Comparison of ENCODE assay signal across 10 cellular contexts in genomic region chr9:22030101-22030598, GRCh38. TPM values are rescaled to one million over a fixed set of nuclear protein-coding genes. Genes with fewer than 3 reads are reported as not detected.
A peak's percentile ranks its signal among the peaks of the same experiment; 100 is the strongest.
DNase-seq lines count a peak whose midpoint lies in the region; ATAC-seq, FAIRE-seq and TF ChIP-seq lines count a peak whose summit lies in the region.
"Had no signal": no experiment of that assay in that cellular context is flagged by ENCODE, and none has a peak within 500 bp of the region (broad histone marks: within the 10 kb centered on the region; RNA-seq: fewer than 3 reads in every experiment).

No MANE protein-coding gene starts in this region.

- CTCF ChIA-PET in endothelial cell of umbilical vein (lab: Charles Lee) = interaction anchor here (0.6 to 4.0 kb wide), 15 partner anchors 9 to 794 kb away, joined by 3 to 20 read pairs (median 7); partner anchors contain the start of genes CDKN2A, CDKN2B and CDKN2B-AS1

- POLR2A ChIA-PET in endothelial cell of umbilical vein (lab: Charles Lee) = no interaction called here

- BruUV-seq in endothelial cell of umbilical vein (replicated peaks; lab: Mats Ljungman, UMichigan) = TSS peak; percentile 25

- peak overlapping the region; percentile 75 for H3K4me2 ChIP-seq in endothelial cell of umbilical vein (ENCODE audit: insufficient read depth, low read length)

- H2AFZ ChIP-seq in endothelial cell of umbilical vein (ENCODE audit: low read depth, low read length) = peak overlapping the region; percentile 74

- H3K9me3 ChIP-seq in left ventricle myocardium inferior (replicated peaks) (no peaks in the 10 kb centered on the region), endothelial cell of umbilical vein (replicated peaks; ENCODE audit: control insufficient read depth, insufficient read depth, low read length) (no peaks in the 10 kb centered on the region), ascending aorta (no peaks in the 10 kb centered on the region), esophagus muscularis mucosa (no peaks in the 10 kb centered on the region)
- H3K9me3 ChIP-seq: Peyer's patch, testis had no signal

- dilution Hi-C loops in endothelial cell of umbilical vein (cut with MboI; ENCODE audit: extremely low pct_ligation_motif_present, low sequenced_read_pairs) = no loop called here

- TF ChIP-seq EP300 in esophagus muscularis mucosa (IDR thresholded peaks at IDR 0.05) = no peak

- H3K9ac ChIP-seq in endothelial cell of umbilical vein (replicated peaks; ENCODE audit: extremely low read depth, insufficient read depth, low read length) = no peak overlapping the region

- no peaks in the 10 kb centered on the region for H3K79me2 ChIP-seq in endothelial cell of umbilical vein (ENCODE audit: control insufficient read depth, insufficient read depth, low read length)

- no peaks in the 10 kb centered on the region for H3K4me1 ChIP-seq in left ventricle myocardium inferior
- peaks cover 12% of the 10 kb centered on the region for H3K4me1 ChIP-seq in endothelial cell of umbilical vein (ENCODE audit: control insufficient read depth, extremely low read depth, insufficient read depth, low read length)
- no peaks in the 10 kb centered on the region for H3K4me1 ChIP-seq in ascending aorta
- no peaks in the 10 kb centered on the region for H3K4me1 ChIP-seq in esophagus muscularis mucosa
- H3K4me1 ChIP-seq: testis had no signal

- no peak for DNase-seq in Right ventricle myocardium superior
- DNase-seq in left ventricle myocardium inferior = no peak
- peak; percentile 49 for DNase-seq in HT-29 (ENCODE audit: low spot score)
- DNase-seq in endothelial cell of umbilical vein (ENCODE audit: low read depth, low spot score) = peak; percentile 83
- no peak for DNase-seq in GM20000 (ENCODE audit: low spot score)
- no peak for DNase-seq in ascending aorta (ENCODE audit: low spot score in 2 of 2)
- DNase-seq in frontal cortex (ENCODE audit: low spot score in 2 of 2) = no peak
- DNase-seq in esophagus muscularis mucosa (ENCODE audit: extremely low spot score) = no peak
- DNase-seq: Peyer's patch, testis had no signal

- H3K27ac ChIP-seq in left ventricle myocardium inferior (replicated peaks) = no peak overlapping the region
- H3K27ac ChIP-seq in endothelial cell of umbilical vein (ENCODE audit: insufficient read depth, low read depth, low read length) = peak overlapping the region; percentile 44
- no peak overlapping the region for H3K27ac ChIP-seq in ascending aorta
- H3K27ac ChIP-seq in esophagus muscularis mucosa (replicated peaks in 1 of 4) = no peak overlapping the region
- H3K27ac ChIP-seq: Peyer's patch, testis had no signal

- no peak for TF ChIP-seq CTCF in left ventricle myocardium inferior (IDR thresholded peaks at IDR 0.05; ENCODE audit: borderline replicate concordance)
- TF ChIP-seq CTCF in endothelial cell of umbilical vein (IDR thresholded peaks at IDR 0.05; ENCODE audit: extremely low read depth in 1 of 2, insufficient read depth in 1 of 2, low read depth in 1 of 2, low read length in 2 of 2) = no peak
- TF ChIP-seq CTCF in GM20000 (IDR thresholded peaks at IDR 0.05; ENCODE audit: extremely low read depth, missing control alignments) = no peak
- no peak for TF ChIP-seq CTCF in ascending aorta (IDR thresholded peaks at IDR 0.05)
- TF ChIP-seq CTCF in esophagus muscularis mucosa (IDR thresholded peaks at IDR 0.05) = no peak

- no peaks in the 10 kb centered on the region for H3K9me1 ChIP-seq in endothelial cell of umbilical vein (replicated peaks; ENCODE audit: control insufficient read depth, extremely low read depth, insufficient read depth, low read length)

- FAIRE-seq in endothelial cell of umbilical vein (lab: Jason Lieb, UNC) (peak; percentile 86), frontal cortex (lab: Jason Lieb, UNC) (no peak)

- intact Hi-C loops in Right ventricle myocardium superior (cut with DNase I) = no loop called here
- intact Hi-C loops in left ventricle myocardium inferior (cut with micrococcal nuclease) = no loop called here
- intact Hi-C loops in endothelial cell of umbilical vein (cut with micrococcal nuclease) = no loop called here
- intact Hi-C loops in ascending aorta (cut with DNase I) = no loop called here
- intact Hi-C loops in esophagus muscularis mucosa (cut with DNase I) = loop anchor here (10.0 kb wide), 1 partner anchor 215 kb away; no protein-coding TSS in a partner anchor

- peaks cover 5% of the 10 kb centered on the region for H3K27me3 ChIP-seq in left ventricle myocardium inferior (ENCODE audit: low read depth)
- H3K27me3 ChIP-seq in endothelial cell of umbilical vein (ENCODE audit: control insufficient read depth in 2 of 2, insufficient read depth in 2 of 2, low read length in 2 of 2) = no peaks in the 10 kb centered on the region
- no peaks in the 10 kb centered on the region for H3K27me3 ChIP-seq in ascending aorta
- H3K27me3 ChIP-seq in esophagus muscularis mucosa = peaks cover 0 to 5% (median 0%) of the 10 kb centered on the region in 4 donors
- H3K27me3 ChIP-seq: Peyer's patch, testis had no signal

- ATAC-seq in Right ventricle myocardium superior (ENCODE audit: poor library complexity) = peak; percentile 52

- H3K4me3 ChIP-seq in left ventricle myocardium inferior (no peak overlapping the region), endothelial cell of umbilical vein (replicated peaks in 1 of 3; ENCODE audit: insufficient read depth in 1 of 3, low read depth in 1 of 3, low read length in 3 of 3) (no peak overlapping the region), ascending aorta (no peak overlapping the region), esophagus muscularis mucosa (no peak overlapping the region)
- H3K4me3 ChIP-seq: Peyer's patch, testis had no signal

- no peak for TF ChIP-seq POLR2A in endothelial cell of umbilical vein (IDR thresholded peaks at IDR 0.05; ENCODE audit: low read depth, low read length)
- TF ChIP-seq POLR2A in esophagus muscularis mucosa (IDR thresholded peaks at IDR 0.05; ENCODE audit: low read depth) = no peak

- WGBS in esophagus muscularis mucosa = 63% methylated on average over 1 of the region's 1 CpG

- H4K20me1 ChIP-seq in endothelial cell of umbilical vein (replicated peaks; ENCODE audit: control insufficient read depth, extremely low read depth, insufficient read depth, low read length) = no peaks in the 10 kb centered on the region

- H3K36me3 ChIP-seq in left ventricle myocardium inferior (no peaks in the 10 kb centered on the region), endothelial cell of umbilical vein (ENCODE audit: control insufficient read depth in 2 of 2, extremely low read depth in 1 of 2, insufficient read depth in 2 of 2, low read length in 2 of 2) (no peaks in the 10 kb centered on the region), ascending aorta (no peaks in the 10 kb centered on the region), esophagus muscularis mucosa (no peaks in the 10 kb centered on the region)
- H3K36me3 ChIP-seq: Peyer's patch had no signal

TF ChIP-seq in endothelial cell of umbilical vein, 7 proteins besides CTCF, POLR2A, EP300 and RAD21 (continues in another document):
- TF ChIP-seq MYC (IDR thresholded peaks at IDR 0.05; ENCODE audit: low read depth, low read length) (no peak), GATA2 (IDR thresholded peaks at IDR 0.05; ENCODE audit: insufficient read depth, insufficient read length, low read depth, low read length) (no peak), EZH2 (IDR thresholded peaks at IDR 0.05; ENCODE audit: borderline replicate concordance, low read depth, low read length, severe bottlenecking) (no peak)

RNA-seq across cellular contexts. Expression of gene CDKN2B, which starts 21.0 kb away (rescaled TPM):
- 2.3 TPM for total RNA-seq in Right ventricle myocardium superior
- 0.82 TPM for total RNA-seq in left ventricle myocardium inferior
- total RNA-seq in HT-29 (2014; rRNA removed; shearing (Covaris generic)) = 13.0 and 24.8 TPM in 2 replicates
- total RNA-seq in endothelial cell of umbilical vein = 2.1 and 2.3 TPM in 2 replicates
- polyA plus RNA-seq in endothelial cell of umbilical vein = 1.6 and 2.1 TPM in 2 replicates
- 1.6 and 2.2 TPM in 2 replicates for polyA plus RNA-seq in endothelial cell of umbilical vein (2011; cell fraction: cytosol; rRNA removed)
- polyA plus RNA-seq in endothelial cell of umbilical vein (2011; cell fraction: nucleus; rRNA removed) = 2.1 and 4.0 TPM in 2 replicates
- 5.7 and 6.0 TPM in 2 replicates for polyA plus RNA-seq in endothelial cell of umbilical vein (2012)
- 0.53 and 3.0 TPM in 2 replicates for polyA minus RNA-seq in endothelial cell of umbilical vein
- 17.0 TPM for polyA minus RNA-seq in endothelial cell of umbilical vein (2011; cell fraction: cytosol; rRNA and poly(A)+ RNA removed)
- polyA minus RNA-seq in endothelial cell of umbilical vein (2011; cell fraction: nucleus; rRNA and poly(A)+ RNA removed) = 1.9 and 3.4 TPM in 2 replicates
- total RNA-seq in ascending aorta = 11.4 TPM
- under 0.01 TPM for total RNA-seq in frontal cortex
- total RNA-seq in esophagus muscularis mucosa = 10 to 100 TPM in 3 of 4 donors, 1 to 10 TPM in 1; 9.9 to 14.6 (median 12.2) TPM

RNA-seq across cellular contexts. Expression of gene CDKN2B-AS1, which starts 35.6 kb away (rescaled TPM):
- not detected for total RNA-seq in Right ventricle myocardium superior
- total RNA-seq in left ventricle myocardium inferior = 0.30 TPM
- total RNA-seq in HT-29 (2014; rRNA removed; shearing (Covaris generic)) = 6.7 and 6.9 TPM in 2 replicates
- 1.9 and 2.4 TPM in 2 replicates for total RNA-seq in endothelial cell of umbilical vein
- polyA plus RNA-seq in endothelial cell of umbilical vein = 0.27 and 0.44 TPM in 2 replicates
- polyA plus RNA-seq in endothelial cell of umbilical vein (2011; cell fraction: cytosol; rRNA removed) = 0.22 and 0.47 TPM in 2 replicates
- polyA plus RNA-seq in endothelial cell of umbilical vein (2011; cell fraction: nucleus; rRNA removed) = 3.1 and 3.8 TPM in 2 replicates
- polyA plus RNA-seq in endothelial cell of umbilical vein (2012) = 0.61 and 1.1 TPM in 2 replicates
- 1.8 and 2.7 TPM in 2 replicates for polyA minus RNA-seq in endothelial cell of umbilical vein
- polyA minus RNA-seq in endothelial cell of umbilical vein (2011; cell fraction: cytosol; rRNA and poly(A)+ RNA removed) = 5.3 TPM
- polyA minus RNA-seq in endothelial cell of umbilical vein (2011; cell fraction: nucleus; rRNA and poly(A)+ RNA removed) = 5.0 and 10.3 TPM in 2 replicates
- not detected for total RNA-seq in ascending aorta
- 0.41 TPM for total RNA-seq in frontal cortex
- total RNA-seq in esophagus muscularis mucosa = 1 to 10 TPM in 1 of 4 donors, under 1 TPM in 3; 0.52 to 1.3 (median 0.85) TPM

RNA-seq across cellular contexts. Expression of gene CDKN2A, which starts 36.0 kb away (rescaled TPM):
- 0.67 TPM for total RNA-seq in Right ventricle myocardium superior
- total RNA-seq in left ventricle myocardium inferior = 0.30 TPM
- 871 and 958 TPM in 2 replicates for total RNA-seq in HT-29 (2014; rRNA removed; shearing (Covaris generic))
- total RNA-seq in endothelial cell of umbilical vein = 8.5 and 9.3 TPM in 2 replicates
- 10.7 and 14.1 TPM in 2 replicates for polyA plus RNA-seq in endothelial cell of umbilical vein
- 5.8 and 8.1 TPM in 2 replicates for polyA plus RNA-seq in endothelial cell of umbilical vein (2011; cell fraction: cytosol; rRNA removed)
- polyA plus RNA-seq in endothelial cell of umbilical vein (2011; cell fraction: nucleus; rRNA removed) = 5.2 and 5.3 TPM in 2 replicates
- polyA plus RNA-seq in endothelial cell of umbilical vein (2012) = 13.2 and 23.8 TPM in 2 replicates
- 2.5 and 2.9 TPM in 2 replicates for polyA minus RNA-seq in endothelial cell of umbilical vein
- 182 TPM for polyA minus RNA-seq in endothelial cell of umbilical vein (2011; cell fraction: cytosol; rRNA and poly(A)+ RNA removed)
- 3.3 and 3.8 TPM in 2 replicates for polyA minus RNA-seq in endothelial cell of umbilical vein (2011; cell fraction: nucleus; rRNA and poly(A)+ RNA removed)
- 17.1 TPM for total RNA-seq in ascending aorta
- under 0.01 TPM for total RNA-seq in frontal cortex
- 1 to 10 TPM; 3.1 to 6.0 (median 4.4) TPM for total RNA-seq in esophagus muscularis mucosa

Comparison
In these comparisons a context has a peak if more than half of its experiments do, and no peak if none do; other contexts are left out.
1. DNase-seq: peak in HT-29 (single experiment) and endothelial cell of umbilical vein (single experiment); none in Right ventricle myocardium superior (single experiment), left ventricle myocardium inferior (single experiment), GM20000 (single experiment), ascending aorta (0 of 2), frontal cortex (0 of 2) and esophagus muscularis mucosa (single experiment).
2. RNA of gene CDKN2A, which starts 36.0 kb away (total RNA-seq): 871 to 958 TPM in HT-29; 17.1 TPM in ascending aorta (single experiment), 8.5 to 9.3 TPM in endothelial cell of umbilical vein, 3.1 to 6.0 TPM in esophagus muscularis mucosa, 0.67 TPM in Right ventricle myocardium superior (single experiment), 0.30 TPM in left ventricle myocardium inferior (single experiment) and under 0.01 TPM in frontal cortex (single experiment); every median in the first group is over 10 times any median in the second.